11 cellular contexts compared by ENCODE assay signal in the genomic region with DNA sequence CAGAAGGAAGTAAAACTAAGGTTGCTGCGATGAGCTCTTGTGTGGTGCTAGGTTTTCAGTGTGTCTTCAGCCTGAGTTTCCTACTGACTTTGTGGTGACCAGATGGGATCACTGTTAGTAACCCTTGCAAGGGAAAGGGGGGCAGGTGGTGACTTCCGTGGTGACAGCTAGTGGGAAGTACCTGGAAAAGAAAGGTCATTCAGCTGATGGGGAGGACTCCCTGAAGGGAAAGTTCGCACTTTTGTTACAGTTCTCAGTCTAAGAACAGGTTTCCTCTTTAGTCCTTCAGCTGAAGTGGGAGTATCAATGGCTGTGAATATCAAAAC.
DNase-seq lines count a peak whose midpoint lies in the region; ATAC-seq and TF ChIP-seq lines count a peak whose summit lies in the region.
"Had no signal": no experiment of that assay in that cellular context is flagged by ENCODE, and none has a peak within 500 bp of the region (broad histone marks: within the 10 kb centered on the region; RNA-seq: fewer than 3 reads in every experiment).

No MANE protein-coding gene starts in this region.

- H2AFZ ChIP-seq in SU-DHL-6 (ENCODE audit: low read depth, low read length, severe bottlenecking) = no peak overlapping the region
- H2AFZ ChIP-seq: GM23248 had no signal

- no peak overlapping the region for H3K4me3 ChIP-seq in SU-DHL-6 (ENCODE audit: insufficient read depth, low read length, poor library complexity, severe bottlenecking)

- DNase-seq in activated CD8-positive, alpha-beta memory T cell treated with anti-CD3 and anti-CD28 coated beads for 24 hours = peak; percentile 70
- DNase-seq in activated CD8-positive, alpha-beta memory T cell treated with anti-CD3 and anti-CD28 coated beads, Interleukin-2, amount 50 U/mL, for 4 hours = no peak
- DNase-seq in NCI-H2081 (lab: John Stamatoyannopoulos, UW) = no peak
- DNase-seq: BE2C; effector CD8-positive, alpha-beta T cell; GM23248 had no signal

- no peak overlapping the region for H3K4me3 Mint-ChIP-seq in dendritic cell treated with granulocyte-macrophage colony-stimulating factor and Interleukin-4, amounts not matched to agents 40 ng/mL and 50 ng/mL, for 4 days
- peak overlapping the region; percentile 97 for H3K4me3 Mint-ChIP-seq in stimulated activated naive CD8-positive, alpha-beta T cell treated with anti-CD3 and anti-CD28 coated beads, Interleukin-15, Interleukin-2, amounts not matched to agents 100 ng/mL and 50 ng/mL, for 24 hours

- no peak for TF ChIP-seq CTCF in SU-DHL-6 (IDR thresholded peaks at IDR 0.05; ENCODE audit: insufficient read depth, low read length, poor library complexity, severe bottlenecking)

- intact Hi-C loops in dendritic cell treated with granulocyte-macrophage colony-stimulating factor and Interleukin-4, amounts not matched to agents 40 ng/mL and 50 ng/mL, for 4 days (cut with micrococcal nuclease) = no loop called here

- no peaks in the 10 kb centered on the region for H3K27me3 ChIP-seq in SU-DHL-6 (ENCODE audit: low read length)
- H3K27me3 ChIP-seq: BE2C had no signal

- no peaks in the 10 kb centered on the region for H4K20me1 ChIP-seq in SU-DHL-6 (ENCODE audit: low read depth, low read length)

- H3K27ac ChIP-seq in SU-DHL-6 (ENCODE audit: low read depth, low read length) = no peak overlapping the region

- peaks cover 26% of the 10 kb centered on the region for H3K36me3 Mint-ChIP-seq in dendritic cell treated with granulocyte-macrophage colony-stimulating factor and Interleukin-4, amounts not matched to agents 40 ng/mL and 50 ng/mL, for 4 days (ENCODE audit: low read depth)
- peaks cover 25% of the 10 kb centered on the region for H3K36me3 Mint-ChIP-seq in stimulated activated naive CD8-positive, alpha-beta T cell treated with anti-CD3 and anti-CD28 coated beads, Interleukin-15, Interleukin-2, amounts not matched to agents 100 ng/mL and 50 ng/mL, for 24 hours (ENCODE audit: low read depth)

- H3K9me2 ChIP-seq in SU-DHL-6 (replicated peaks; ENCODE audit: insufficient read depth, low read length) = no peaks in the 10 kb centered on the region

- peak overlapping the region; percentile 46 for H3K27ac Mint-ChIP-seq in dendritic cell treated with granulocyte-macrophage colony-stimulating factor and Interleukin-4, amounts not matched to agents 40 ng/mL and 50 ng/mL, for 4 days
- peak overlapping the region; percentile 94 for H3K27ac Mint-ChIP-seq in stimulated activated naive CD8-positive, alpha-beta T cell treated with anti-CD3 and anti-CD28 coated beads, Interleukin-15, Interleukin-2, amounts not matched to agents 100 ng/mL and 50 ng/mL, for 24 hours

- peak overlapping the region; percentile 79 for H3K4me2 ChIP-seq in SU-DHL-6 (ENCODE audit: low read depth, low read length, poor library complexity, severe bottlenecking)

- H3K9me3 Mint-ChIP-seq in dendritic cell treated with granulocyte-macrophage colony-stimulating factor and Interleukin-4, amounts not matched to agents 40 ng/mL and 50 ng/mL, for 4 days = no peaks in the 10 kb centered on the region
- no peaks in the 10 kb centered on the region for H3K9me3 Mint-ChIP-seq in stimulated activated naive CD8-positive, alpha-beta T cell treated with anti-CD3 and anti-CD28 coated beads, Interleukin-15, Interleukin-2, amounts not matched to agents 100 ng/mL and 50 ng/mL, for 24 hours

- no peak for ATAC-seq in GM21423 (IDR thresholded peaks at IDR 0.05; ENCODE audit: unreplicated experiment)
- no peak for ATAC-seq in GM21825 (IDR thresholded peaks at IDR 0.05; ENCODE audit: unreplicated experiment)

- H3K36me3 ChIP-seq in SU-DHL-6 (ENCODE audit: low read length) = peaks cover 4% of the 10 kb centered on the region; the same call in 1 of the 2 replicates

- H3F3A ChIP-seq in SU-DHL-6 (ENCODE audit: insufficient read depth) = peaks cover 6% of the 10 kb centered on the region; the same call in 1 of the 2 replicates

- peaks cover 40% of the 10 kb centered on the region for H3K79me2 ChIP-seq in SU-DHL-6 (ENCODE audit: insufficient read depth, low read length)

- H3K9ac ChIP-seq in SU-DHL-6 (ENCODE audit: low read length) = peak overlapping the region; percentile 94; the same call in 1 of the 2 replicates

- peaks cover 31% of the 10 kb centered on the region for H3K4me1 Mint-ChIP-seq in dendritic cell treated with granulocyte-macrophage colony-stimulating factor and Interleukin-4, amounts not matched to agents 40 ng/mL and 50 ng/mL, for 4 days (ENCODE audit: low read depth)
- peaks cover 73% of the 10 kb centered on the region for H3K4me1 Mint-ChIP-seq in stimulated activated naive CD8-positive, alpha-beta T cell treated with anti-CD3 and anti-CD28 coated beads, Interleukin-15, Interleukin-2, amounts not matched to agents 100 ng/mL and 50 ng/mL, for 24 hours (ENCODE audit: low read depth)

- H3K9me3 ChIP-seq in SU-DHL-6 (ENCODE audit: insufficient read depth, low read length) = no peaks in the 10 kb centered on the region
- H3K9me3 ChIP-seq: BE2C had no signal

- H3K27me3 Mint-ChIP-seq in dendritic cell treated with granulocyte-macrophage colony-stimulating factor and Interleukin-4, amounts not matched to agents 40 ng/mL and 50 ng/mL, for 4 days = peaks cover 8% of the 10 kb centered on the region
- no peaks in the 10 kb centered on the region for H3K27me3 Mint-ChIP-seq in stimulated activated naive CD8-positive, alpha-beta T cell treated with anti-CD3 and anti-CD28 coated beads, Interleukin-15, Interleukin-2, amounts not matched to agents 100 ng/mL and 50 ng/mL, for 24 hours
